9 cellular contexts compared by ENCODE assay signal in genomic region chr1:206471415-206471801, GRCh38. TPM values are rescaled to one million over a fixed set of nuclear protein-coding genes. Genes with fewer than 3 reads are reported as not detected.
A peak's percentile ranks its signal among the peaks of the same experiment; 100 is the strongest.
DNase-seq lines count a peak whose midpoint lies in the region; ATAC-seq and TF ChIP-seq lines count a peak whose summit lies in the region.
"Had no signal": no experiment of that assay in that cellular context is flagged by ENCODE, and none has a peak within 500 bp of the region (broad histone marks: within the 10 kb centered on the region; RNA-seq: fewer than 3 reads in every experiment).

No MANE protein-coding gene starts in this region.

- no peak for TF ChIP-seq CTCF in activated B cell treated with CpG ODN at 0.5 μM for 24 hours (IDR thresholded peaks at IDR 0.05)

- H3K9ac ChIP-seq in iPS-18a (ENCODE audit: low read length) = peak overlapping the region; percentile 22

- H3K27ac Mint-ChIP-seq in activated B cell treated with CpG ODN at 0.5 μM for 24 hours = peak overlapping the region; percentile 93

- peaks cover 2% of the 10 kb centered on the region for H3K36me3 ChIP-seq in iPS-18a (ENCODE audit: control insufficient read depth, low read depth, low read length)

- intact Hi-C loops in activated B cell treated with CpG ODN at 0.5 μM for 24 hours (cut with micrococcal nuclease) = loop anchor here (1.0 to 5.0 kb wide), 2 partner anchors 36 to 206 kb away; partner anchors contain the start of gene RASSF5

- peaks cover 41% of the 10 kb centered on the region for H3K36me3 Mint-ChIP-seq in activated B cell treated with CpG ODN at 0.5 μM for 24 hours (ENCODE audit: low read depth)

- H3K27me3 ChIP-seq in iPS-18a (ENCODE audit: control insufficient read depth, insufficient read depth, low read length) = peaks cover 6% of the 10 kb centered on the region

- peak overlapping the region; percentile 74 for H3K4me3 ChIP-seq in iPS-18a (ENCODE audit: low read length)

- peaks cover 63% of the 10 kb centered on the region for H3K4me1 Mint-ChIP-seq in activated B cell treated with CpG ODN at 0.5 μM for 24 hours

- POLR2A ChIA-PET in activated B cell treated with CpG ODN at 0.5 μM for 24 hours (lab: Charles Lee) = interaction anchor here (0.5 to 2.4 kb wide), 10 partner anchors 8 to 676 kb away, joined by 3 to 22 read pairs (median 4); partner anchors contain the start of genes EIF2D and PM20D1

- H3K9me3 ChIP-seq in iPS-18a (ENCODE audit: control insufficient read depth, low read depth, low read length) = no peaks in the 10 kb centered on the region
- H3K9me3 ChIP-seq: gastroesophageal sphincter had no signal

- H3K4me3 Mint-ChIP-seq in activated B cell treated with CpG ODN at 0.5 μM for 24 hours = peak overlapping the region; percentile 90

- no peaks in the 10 kb centered on the region for H3K27me3 Mint-ChIP-seq in activated B cell treated with CpG ODN at 0.5 μM for 24 hours

- peak overlapping the region; percentile 30 for H3K27ac ChIP-seq in iPS-18a (ENCODE audit: low read length)

- CTCF ChIA-PET in activated B cell treated with CpG ODN at 0.5 μM for 24 hours (lab: Charles Lee) = interaction anchor here (1.0 to 3.2 kb wide), 6 partner anchors 8 to 193 kb away, joined by 4 to 39 read pairs (median 8); partner anchors contain the start of gene EIF2D

- peaks cover 46% of the 10 kb centered on the region for H3K4me1 ChIP-seq in iPS-18a (ENCODE audit: control insufficient read depth, low read depth, low read length)

- no peaks in the 10 kb centered on the region for H3K9me3 Mint-ChIP-seq in activated B cell treated with CpG ODN at 0.5 μM for 24 hours

- peak; percentile 28 for DNase-seq in stimulated activated CD4-positive, alpha-beta T cell treated with anti-CD3 and anti-CD28 coated beads, Interleukin-4, amount 100 ng/mL, for 24 hours
- no peak for DNase-seq in stimulated activated CD4-positive, alpha-beta T cell treated with anti-CD3 and anti-CD28 coated beads, Interleukin-1b, Interleukin-23, amount 100 ng/mL, for 48 hours
- DNase-seq in activated B cell treated with CpG ODN at 0.5 μM for 24 hours = no peak
- DNase-seq in SHP77 (lab: John Stamatoyannopoulos, UW) = no peak
- DNase-seq in NK-92 treated with Interleukin-12 subunit alpha and Interleukin-12 subunit beta, amount 100 ng/mL, for 24 hours (lab: John Stamatoyannopoulos, UW) = no peak
- no peak for DNase-seq in T1000 (lab: John Stamatoyannopoulos, UW)

- peak; percentile 41 for ATAC-seq in activated B cell treated with CpG ODN at 0.5 μM for 24 hours (ENCODE audit: low read depth)
- ATAC-seq in GM21360 (IDR thresholded peaks at IDR 0.05; ENCODE audit: unreplicated experiment) = no peak

RNA-seq across cellular contexts. Expression of gene IKBKE, which starts 1.1 kb away (rescaled TPM):
- total RNA-seq in activated B cell treated with CpG ODN at 0.5 μM for 24 hours = 52.9 and 56.3 TPM in 2 replicates

RNA-seq across cellular contexts. Expression of gene RASSF5, which starts 35.9 kb away (rescaled TPM):
- 114 and 116 TPM in 2 replicates for total RNA-seq in activated B cell treated with CpG ODN at 0.5 μM for 24 hours
